12 cellular contexts compared by ENCODE assay signal in the genomic region with DNA sequence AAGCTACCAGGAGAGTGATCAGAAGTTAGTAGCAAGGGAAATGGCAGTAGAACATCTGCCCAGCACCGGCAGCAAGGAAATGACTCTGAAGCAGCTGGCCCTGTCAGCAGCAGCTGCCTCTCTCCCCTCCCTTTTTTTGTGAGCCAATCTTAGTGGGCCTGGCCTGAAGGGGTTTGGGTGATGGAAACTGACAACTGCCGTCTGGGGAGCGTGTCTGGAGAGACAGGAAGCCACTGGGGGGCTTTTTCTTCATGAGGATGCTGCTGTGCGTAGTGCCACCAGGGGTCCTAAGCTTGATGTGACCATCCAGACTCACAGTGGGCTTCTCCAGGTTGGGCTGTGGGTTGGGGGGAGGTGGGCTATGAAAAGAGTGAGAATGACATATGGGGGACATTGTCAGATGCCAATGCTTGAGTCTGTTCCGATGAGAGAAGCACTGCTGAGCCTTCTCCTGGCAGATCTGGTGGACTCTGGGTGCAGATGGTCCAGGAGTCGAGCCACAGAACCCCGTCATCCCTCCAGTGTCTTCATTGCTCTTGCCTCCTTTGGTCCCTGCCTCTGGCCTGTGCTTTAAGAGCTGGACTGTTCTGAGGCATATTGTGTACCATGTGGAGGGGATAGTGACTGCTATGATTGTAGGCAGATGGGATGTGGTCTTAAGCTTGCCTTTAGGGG.
A peak's percentile ranks its signal among the peaks of the same experiment; 100 is the strongest.
DNase-seq lines count a peak whose midpoint lies in the region; ATAC-seq and TF ChIP-seq lines count a peak whose summit lies in the region.
"Had no signal": no experiment of that assay in that cellular context is flagged by ENCODE, and none has a peak within 500 bp of the region (broad histone marks: within the 10 kb centered on the region; RNA-seq: fewer than 3 reads in every experiment).

No MANE protein-coding gene starts in this region.

- TF ChIP-seq CTCF in gastroesophageal sphincter (IDR thresholded peaks at IDR 0.05) (no peak), Peyer's patch (IDR thresholded peaks at IDR 0.05) (no peak)

- H3K27ac Mint-ChIP-seq in stimulated activated naive B cell treated with anti-CD40 and anti-IgM and Interleukin-4, amounts not matched to agents 10 μg/mL and 1 μg/mL and 100 μg/mL, for 72 hours, result no peak overlapping the region
- no peak overlapping the region for H3K27ac Mint-ChIP-seq in activated CD4-positive, alpha-beta T cell treated with anti-CD3 and anti-CD28 coated beads, Interleukin-2, amount 10 ng/mL, durations not matched to agents 7 days and 5 days
- H3K27ac Mint-ChIP-seq: activated CD8-positive, alpha-beta memory T cell treated with anti-CD3 and anti-CD28 coated beads, Interleukin-2, amount 10 ng/mL, durations not matched to agents 7 days and 5 days had no signal

- TF ChIP-seq EP300 in gastroesophageal sphincter (IDR thresholded peaks at IDR 0.05), result no peak

- H3K27me3 Mint-ChIP-seq in stimulated activated naive B cell treated with anti-CD40 and anti-IgM and Interleukin-4, amounts not matched to agents 10 μg/mL and 1 μg/mL and 100 μg/mL, for 72 hours, result no peaks in the 10 kb centered on the region
- H3K27me3 Mint-ChIP-seq in activated CD4-positive, alpha-beta T cell treated with anti-CD3 and anti-CD28 coated beads, Interleukin-2, amount 10 ng/mL, durations not matched to agents 7 days and 5 days, result no peaks in the 10 kb centered on the region
- H3K27me3 Mint-ChIP-seq: activated CD8-positive, alpha-beta memory T cell treated with anti-CD3 and anti-CD28 coated beads, Interleukin-2, amount 10 ng/mL, durations not matched to agents 7 days and 5 days had no signal

- H3K9me3 ChIP-seq in gastroesophageal sphincter (no peaks in the 10 kb centered on the region), Peyer's patch (no peaks in the 10 kb centered on the region)

- CTCF ChIA-PET in activated CD4-positive, alpha-beta T cell treated with anti-CD3 and anti-CD28 coated beads, Interleukin-2, amount 10 ng/mL, durations not matched to agents 7 days and 5 days (lab: Charles Lee), result interaction anchor here (1.1 to 1.9 kb wide), 3 partner anchors 13 to 23 kb away, joined by 3 to 6 read pairs (median 3); no protein-coding TSS in a partner anchor

- H3K4me1 Mint-ChIP-seq in stimulated activated naive B cell treated with anti-CD40 and anti-IgM and Interleukin-4, amounts not matched to agents 10 μg/mL and 1 μg/mL and 100 μg/mL, for 72 hours, result peaks cover 16 to 26% of the 10 kb centered on the region in 2 donors
- H3K4me1 Mint-ChIP-seq in activated CD4-positive, alpha-beta T cell treated with anti-CD3 and anti-CD28 coated beads, Interleukin-2, amount 10 ng/mL, durations not matched to agents 7 days and 5 days, result no peaks in the 10 kb centered on the region

- H3K4me3 ChIP-seq in gastroesophageal sphincter, result no peak overlapping the region
- H3K4me3 ChIP-seq in Peyer's patch, result no peak overlapping the region
- H3K4me3 ChIP-seq: A549, SK-N-MC had no signal

- H3K27me3 ChIP-seq in gastroesophageal sphincter (no peaks in the 10 kb centered on the region), Peyer's patch (no peaks in the 10 kb centered on the region)

- H3K9me3 Mint-ChIP-seq in stimulated activated naive B cell treated with anti-CD40 and anti-IgM and Interleukin-4, amounts not matched to agents 10 μg/mL and 1 μg/mL and 100 μg/mL, for 72 hours, result peaks cover 0 to 2% of the 10 kb centered on the region in 2 donors
- H3K9me3 Mint-ChIP-seq in activated CD4-positive, alpha-beta T cell treated with anti-CD3 and anti-CD28 coated beads, Interleukin-2, amount 10 ng/mL, durations not matched to agents 7 days and 5 days, result peaks cover 10% of the 10 kb centered on the region

- peaks cover 15 to 35% (median 22%) of the 10 kb centered on the region in 3 donors for H3K4me1 ChIP-seq in gastroesophageal sphincter
- H3K4me1 ChIP-seq in Peyer's patch, result peaks cover 0 to 4% (median 0%) of the 10 kb centered on the region in 4 donors

- H3K36me3 ChIP-seq in gastroesophageal sphincter (no peaks in the 10 kb centered on the region), Peyer's patch (no peaks in the 10 kb centered on the region)

- TF ChIP-seq POLR2A in gastroesophageal sphincter (IDR thresholded peaks at IDR 0.05) (no peak), Peyer's patch (IDR thresholded peaks at IDR 0.05) (no peak)

- no peak for ATAC-seq in gastroesophageal sphincter
- ATAC-seq in stimulated activated naive B cell treated with anti-CD40 and anti-IgM and Interleukin-4, amounts not matched to agents 10 μg/mL and 1 μg/mL and 100 μg/mL, for 72 hours (replicated peaks), result peak; percentile 74 to 75
- ATAC-seq in GM19328 (IDR thresholded peaks at IDR 0.05; ENCODE audit: unreplicated experiment), result no peak
- ATAC-seq: activated CD8-positive, alpha-beta memory T cell treated with anti-CD3 and anti-CD28 coated beads, Interleukin-2, amount 10 ng/mL, durations not matched to agents 7 days and 5 days had no signal

- no peak overlapping the region for H3K4me3 Mint-ChIP-seq in stimulated activated naive B cell treated with anti-CD40 and anti-IgM and Interleukin-4, amounts not matched to agents 10 μg/mL and 1 μg/mL and 100 μg/mL, for 72 hours
- no peak overlapping the region for H3K4me3 Mint-ChIP-seq in activated CD4-positive, alpha-beta T cell treated with anti-CD3 and anti-CD28 coated beads, Interleukin-2, amount 10 ng/mL, durations not matched to agents 7 days and 5 days
- H3K4me3 Mint-ChIP-seq: activated CD8-positive, alpha-beta memory T cell treated with anti-CD3 and anti-CD28 coated beads, Interleukin-2, amount 10 ng/mL, durations not matched to agents 7 days and 5 days had no signal

- WGBS in gastroesophageal sphincter (ENCODE audit: low coverage in 1 of 2), 2 donors, result 38 to 89% methylated on average over 1 to 3 of the region's 7 CpGs

- H3K27ac ChIP-seq in gastroesophageal sphincter (peak overlapping the region; percentile 64 to 83 (median 74)), Peyer's patch (peak overlapping the region in 1 of 4 donors; percentile 5)
- H3K27ac ChIP-seq: SK-N-MC had no signal

- peak; percentile 50 for DNase-seq in NCI-H2029 (lab: John Stamatoyannopoulos, UW)
- DNase-seq in NCI-H2029 treated with DMSO at 0.1 percent for 48 hours (lab: John Stamatoyannopoulos, UW), result no peak
- peak; percentile 82 for DNase-seq in NCI-H69 (lab: John Stamatoyannopoulos, UW)
- no peak for DNase-seq in stimulated activated naive B cell treated with anti-CD40 and anti-IgM and Interleukin-4, amounts not matched to agents 10 μg/mL and 1 μg/mL and 100 μg/mL, for 72 hours
- no peak for DNase-seq in activated CD4-positive, alpha-beta T cell treated with anti-CD3 and anti-CD28 coated beads, Interleukin-2, amount 10 ng/mL, durations not matched to agents 7 days and 5 days
- DNase-seq in Peyer's patch, result no peak
- DNase-seq: activated CD8-positive, alpha-beta memory T cell treated with anti-CD3 and anti-CD28 coated beads, Interleukin-2, amount 10 ng/mL, durations not matched to agents 7 days and 5 days; NCI-H1436 had no signal

- no peaks in the 10 kb centered on the region for H3K36me3 Mint-ChIP-seq in stimulated activated naive B cell treated with anti-CD40 and anti-IgM and Interleukin-4, amounts not matched to agents 10 μg/mL and 1 μg/mL and 100 μg/mL, for 72 hours
- H3K36me3 Mint-ChIP-seq in activated CD4-positive, alpha-beta T cell treated with anti-CD3 and anti-CD28 coated beads, Interleukin-2, amount 10 ng/mL, durations not matched to agents 7 days and 5 days (ENCODE audit: low read depth), result peaks cover 3% of the 10 kb centered on the region

- POLR2A ChIA-PET in activated CD4-positive, alpha-beta T cell treated with anti-CD3 and anti-CD28 coated beads, Interleukin-2, amount 10 ng/mL, durations not matched to agents 7 days and 5 days (lab: Charles Lee), result interaction anchor here (0.6 kb wide), 1 partner anchor 16 kb away, joined by 4 read pairs; no protein-coding TSS in a partner anchor

Comparison
In these comparisons a context has a peak if more than half of its experiments do, and no peak if none do; other contexts are left out.
1. DNase-seq: peak in NCI-H2029 (single experiment) and NCI-H69 (single experiment); none in NCI-H2029 treated with DMSO at 0.1 percent for 48 hours (single experiment), stimulated activated naive B cell treated with anti-CD40 and anti-IgM and Interleukin-4, amounts not matched to agents 10 μg/mL and 1 μg/mL and 100 μg/mL, for 72 hours (single experiment), activated CD4-positive, alpha-beta T cell treated with anti-CD3 and anti-CD28 coated beads, Interleukin-2, amount 10 ng/mL, durations not matched to agents 7 days and 5 days (single experiment) and Peyer's patch (0 of 3).
2. ATAC-seq: peak in stimulated activated naive B cell treated with anti-CD40 and anti-IgM and Interleukin-4, amounts not matched to agents 10 μg/mL and 1 μg/mL and 100 μg/mL, for 72 hours (2 of 2); none in gastroesophageal sphincter (single experiment) and GM19328 (single experiment).